ENCODE assay signal across 16 cellular contexts in the genomic region with DNA sequence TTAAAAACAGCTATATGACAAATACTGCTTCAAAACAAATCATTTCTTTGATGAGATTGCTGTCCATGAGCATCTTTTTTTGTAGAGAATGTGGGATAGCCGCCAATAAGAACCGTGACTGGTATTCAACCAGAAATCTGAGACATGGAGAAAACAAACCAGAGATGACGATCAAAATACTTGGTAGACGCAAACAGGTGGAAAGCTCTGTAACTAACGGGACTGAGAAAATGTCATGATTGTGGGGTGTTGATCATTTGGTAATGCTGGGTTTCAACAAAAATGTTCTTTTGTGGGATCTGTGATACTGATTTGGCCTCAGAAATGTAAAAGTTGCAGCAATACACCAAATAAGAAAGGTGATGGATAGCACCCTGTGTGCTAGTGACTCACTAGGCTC.
"Had no signal": no experiment of that assay in that cellular context is flagged by ENCODE, and none has a peak within 500 bp of the region (broad histone marks: within the 10 kb centered on the region; RNA-seq: fewer than 3 reads in every experiment).

No MANE protein-coding gene starts in this region.

- ATAC-seq: effector memory CD8-positive, alpha-beta T cell; heart right ventricle; mucosa of descending colon; naive thymus-derived CD8-positive, alpha-beta T cell; pancreas; sciatic nerve; stimulated activated naive B cell treated with anti-CD40 and anti-IgM and Interleukin-4, amounts not matched to agents 10 μg/mL and 1 μg/mL and 100 μg/mL, for 72 hours had no signal

- H3K4me1 ChIP-seq: heart right ventricle, pancreas had no signal

- DNase-seq: activated B cell treated with CpG ODN at 0.5 μM for 24 hours; activated CD4-positive, alpha-beta memory T cell treated with anti-CD3 and anti-CD28 coated beads for 36 hours; activated CD4-positive, alpha-beta T cell treated with anti-CD3 and anti-CD28 coated beads for 4 hours; activated naive CD8-positive, alpha-beta T cell treated with anti-CD3 and anti-CD28 coated beads, Interleukin-2, amount 10 ng/mL, durations not matched to agents 7 days and 5 days; anterior cingulate cortex; effector memory CD8-positive, alpha-beta T cell; heart right ventricle; mucosa of descending colon; naive thymus-derived CD8-positive, alpha-beta T cell; pancreas; stimulated activated naive B cell treated with anti-CD40 and anti-IgM and Interleukin-4, amounts not matched to agents 10 μg/mL and 1 μg/mL and 100 μg/mL, for 72 hours; T-helper 1 cell; T-helper 9 cell had no signal

- H3K9me3 ChIP-seq: mucosa of descending colon, pancreas, tibial nerve had no signal

- H3K27me3 ChIP-seq: heart right ventricle, pancreas, tibial nerve had no signal

- H3K36me3 ChIP-seq: heart right ventricle, pancreas, tibial nerve had no signal

- H3K4me3 ChIP-seq: heart right ventricle, mucosa of descending colon, pancreas, SK-N-MC, tibial nerve had no signal

- H3K27ac ChIP-seq: heart right ventricle, pancreas, SK-N-MC, tibial nerve had no signal
